14 cellular contexts compared by ENCODE assay signal in the genomic region with DNA sequence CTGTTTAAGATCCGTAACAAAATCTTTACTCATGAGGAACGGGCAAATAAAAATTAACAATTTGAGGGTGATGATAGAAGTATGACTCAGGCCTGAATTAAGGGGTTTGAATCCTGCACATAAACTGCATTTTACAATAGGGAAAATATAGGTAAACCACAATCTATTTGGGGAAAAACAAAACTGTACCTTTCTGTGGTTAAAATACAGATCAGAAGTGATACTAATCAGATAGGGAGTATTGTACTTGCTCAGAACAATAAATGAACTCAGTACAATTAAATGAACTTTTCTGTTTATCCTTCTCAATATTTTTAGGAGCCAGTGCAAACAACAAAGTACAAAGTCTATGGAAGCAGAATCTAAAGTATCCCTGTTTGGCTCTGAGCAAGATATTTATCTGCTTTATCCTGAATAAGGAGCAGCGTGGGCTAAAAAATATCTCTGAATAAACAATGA.
"Had no signal": no experiment of that assay in that cellular context is flagged by ENCODE, and none has a peak within 500 bp of the region (broad histone marks: within the 10 kb centered on the region; RNA-seq: fewer than 3 reads in every experiment).

No MANE protein-coding gene starts in this region.

- H3K27me3 Mint-ChIP-seq: dendritic cell treated with granulocyte-macrophage colony-stimulating factor and Interleukin-4, amounts not matched to agents 40 ng/mL and 50 ng/mL, for 4 days had no signal

- H3K27ac ChIP-seq: body of pancreas, left lung, thoracic aorta had no signal

- DNase-seq: activated naive CD4-positive, alpha-beta T cell treated with anti-CD3 and anti-CD28 coated beads, Interleukin-2, amount 50 U/mL, for 16 hours; amniotic stem cell; body of pancreas; erythroblast; head of caudate nucleus; left lung; mesenchymal stem cell; nephron progenitor cell; stimulated activated CD4-positive, alpha-beta T cell treated with anti-CD3 and anti-CD28 coated beads, Interleukin-15, amount 100 ng/mL, for 24 hours; stimulated activated CD4-positive, alpha-beta T cell treated with anti-CD3 and anti-CD28 coated beads, Interleukin-4, amount 100 ng/mL, for 24 hours had no signal

- H3K4me3 Mint-ChIP-seq: dendritic cell treated with granulocyte-macrophage colony-stimulating factor and Interleukin-4, amounts not matched to agents 40 ng/mL and 50 ng/mL, for 4 days; nephron progenitor cell; stimulated activated naive CD8-positive, alpha-beta T cell treated with anti-CD3 and anti-CD28 coated beads, Interleukin-15, Interleukin-2, amounts not matched to agents 100 ng/mL and 50 ng/mL, for 24 hours had no signal

- ATAC-seq: body of pancreas, left lung had no signal

- H3K9me3 ChIP-seq: body of pancreas, left lung, thoracic aorta had no signal

- H3K27me3 ChIP-seq: body of pancreas, left lung had no signal

- H3K9me3 Mint-ChIP-seq: activated T-helper 2 cell treated with anti-CD3 and anti-CD28 coated beads, Interferon-gamma antibody, Interleukin-2, Interleukin-4, amounts not matched to agents 10 μg/mL and 5 μg/mL and 100 μg/mL, durations not matched to agents 14 hours and 24 hours and 36 hours; dendritic cell treated with granulocyte-macrophage colony-stimulating factor and Interleukin-4, amounts not matched to agents 40 ng/mL and 50 ng/mL, for 4 days; nephron progenitor cell; stimulated activated naive CD8-positive, alpha-beta T cell treated with anti-CD3 and anti-CD28 coated beads, Interleukin-15, Interleukin-2, amounts not matched to agents 100 ng/mL and 50 ng/mL, for 24 hours had no signal

- H3K27ac Mint-ChIP-seq: activated T-helper 2 cell treated with anti-CD3 and anti-CD28 coated beads, Interferon-gamma antibody, Interleukin-2, Interleukin-4, amounts not matched to agents 10 μg/mL and 5 μg/mL and 100 μg/mL, durations not matched to agents 14 hours and 24 hours and 36 hours; dendritic cell treated with granulocyte-macrophage colony-stimulating factor and Interleukin-4, amounts not matched to agents 40 ng/mL and 50 ng/mL, for 4 days; nephron progenitor cell; stimulated activated naive CD8-positive, alpha-beta T cell treated with anti-CD3 and anti-CD28 coated beads, Interleukin-15, Interleukin-2, amounts not matched to agents 100 ng/mL and 50 ng/mL, for 24 hours had no signal

- H3K4me3 ChIP-seq: body of pancreas, left lung, thoracic aorta had no signal

- H3K4me1 Mint-ChIP-seq: nephron progenitor cell had no signal

- H3K36me3 ChIP-seq: left lung, thoracic aorta had no signal
